In genomic region chr16:79286646-79287423, GRCh38 we compare ENCODE assay signal across 8 cellular contexts.
DNase-seq lines count a peak whose midpoint lies in the region; ATAC-seq, FAIRE-seq and TF ChIP-seq lines count a peak whose summit lies in the region.

No MANE protein-coding gene starts in this region.

- no peak for FAIRE-seq in H1 (lab: Jason Lieb, UNC)
- no peak for FAIRE-seq in HTR-8/SVneo (lab: Jason Lieb, UNC)

- peaks cover 0 to 7% (median 0%) of the 10 kb centered on the region in 4 experiments; a peak in 1 of 7 replicates for H3K4me1 ChIP-seq in H1 (replicated peaks in 1 of 4; ENCODE audit: control insufficient read depth in 3 of 4, insufficient read depth in 4 of 4, low read length in 3 of 4)

- peak; percentile 10 for DNase-seq in ELF-1 (ENCODE audit: low read depth, low spot score)
- DNase-seq in RPMI8226, result peak; percentile 93
- DNase-seq in H1 (ENCODE audit: low read depth in 1 of 2, low spot score in 2 of 2), result no peak
- DNase-seq in progenitor cell of endocrine pancreas (ENCODE audit: low spot score, unreplicated experiment), result no peak
- DNase-seq in osteocyte (ENCODE audit: extremely low spot score, unreplicated experiment), result no peak
- no peak for DNase-seq in HTR-8/SVneo (ENCODE audit: insufficient read length, low spot score)

- no peaks in the 10 kb centered on the region for H3K9me3 Mint-ChIP-seq in progenitor cell of endocrine pancreas (ENCODE audit: low read depth)
- peaks cover under 1% of the 10 kb centered on the region for H3K9me3 Mint-ChIP-seq in osteocyte (ENCODE audit: unreplicated experiment)

- H3K23me2 ChIP-seq in H1 (ENCODE audit: low read depth, low read length), result no peaks in the 10 kb centered on the region

- POLR2A ChIA-PET in H1 (lab: Charles Lee; ENCODE audit: partially characterized antibody), result interaction anchor here (0.8 to 1.4 kb wide), 2 partner anchors 11 to 12 kb away, joined by 3 to 4 read pairs; no protein-coding TSS in a partner anchor

- no peak for TF ChIP-seq RAD21 in H1 (IDR thresholded peaks at IDR 0.05 in 1 of 2, conservative IDR thresholded peaks at IDR 0.05 in 1 of 2; ENCODE audit: low read depth in 2 of 2, low read length in 2 of 2)

- H3K27ac Mint-ChIP-seq in progenitor cell of endocrine pancreas (peak overlapping the region; percentile 26), osteocyte (ENCODE audit: unreplicated experiment) (no peak overlapping the region)

- WGBS in H1 (ENCODE audit: extremely low coverage in 1 of 2, insufficient coverage in 1 of 2, insufficient read length in 1 of 2, insufficient replicate concordance in 2 of 2, low coverage in 1 of 2, low lambda C conversion rate in 2 of 2, missing lambda C conversion rate in 1 of 2), 2 experiments, result 86% methylated on average over 22 of the region's 22 CpGs; no CpG with 5 or more reads in 1 of the 2 experiments

- CTCF ChIA-PET in H1 (lab: Charles Lee; ENCODE audit: partially characterized antibody), result interaction anchor here (1.0 to 2.2 kb wide), 4 partner anchors 17 to 48 kb away, joined by 3 to 5 read pairs (median 4); no protein-coding TSS in a partner anchor

- no peak overlapping the region for H3K23ac ChIP-seq in H1 (ENCODE audit: insufficient read length)

- no peak overlapping the region for H4K5ac ChIP-seq in H1 (ENCODE audit: insufficient read length, low read depth, low read length)

- H3K4me2 ChIP-seq in H1 (ENCODE audit: insufficient read depth in 1 of 2, low read depth in 2 of 2, low read length in 2 of 2), result no peak overlapping the region

- H3K27me3 ChIP-seq in H1 (replicated peaks in 1 of 4; ENCODE audit: control insufficient read depth in 3 of 4, extremely low read depth in 1 of 4, insufficient read depth in 3 of 4, low read length in 3 of 4), result 0 out of 7 replicates have a peak, but pooled peaks cover 0 to 4% (median 0%) of the 10 kb centered on the region in 4 experiments

- H3K4ac ChIP-seq in H1 (replicated peaks; ENCODE audit: insufficient read length, low read depth, low read length), result no peak overlapping the region

- H3K4me3 Mint-ChIP-seq in progenitor cell of endocrine pancreas (ENCODE audit: low read depth), result no peak overlapping the region
- no peak overlapping the region for H3K4me3 Mint-ChIP-seq in osteocyte (ENCODE audit: unreplicated experiment)

- no peak overlapping the region for H3K18ac ChIP-seq in H1 (ENCODE audit: extremely low read depth, low read length)

- no peak overlapping the region for H3K56ac ChIP-seq in H1 (replicated peaks; ENCODE audit: insufficient read length, low read depth, low read length)

- peaks cover 7% of the 10 kb centered on the region for H3K27me3 Mint-ChIP-seq in progenitor cell of endocrine pancreas
- H3K27me3 Mint-ChIP-seq in osteocyte (ENCODE audit: unreplicated experiment), result peaks cover 11% of the 10 kb centered on the region

- no peak overlapping the region for H2BK120ac ChIP-seq in H1 (replicated peaks; ENCODE audit: low read depth, low read length)

- H3K27ac ChIP-seq in H1 (ENCODE audit: low read depth, low read length), result no peak overlapping the region

- no peaks in the 10 kb centered on the region for H3K79me2 ChIP-seq in H1 (ENCODE audit: control insufficient read depth in 1 of 2, insufficient read depth in 2 of 2, low read length in 2 of 2)

- TF ChIP-seq CTCF in H1 (IDR thresholded peaks at IDR 0.05; ENCODE audit: control extremely low read depth in 1 of 3, insufficient read depth in 1 of 3, low read depth in 1 of 3, low read length in 3 of 3) (no peak), progenitor cell of endocrine pancreas (IDR thresholded peaks at IDR 0.05; ENCODE audit: unreplicated experiment) (no peak), osteocyte (IDR thresholded peaks at IDR 0.05) (no peak)

- no peak overlapping the region for H3K4me3 ChIP-seq in H1 (ENCODE audit: extremely low read depth in 1 of 4, insufficient read depth in 2 of 4, low read depth in 3 of 4, low read length in 4 of 4)

- H4K20me1 ChIP-seq in H1 (replicated peaks in 1 of 2; ENCODE audit: control insufficient read depth in 1 of 2, insufficient read depth in 2 of 2, low read length in 2 of 2), result no peaks in the 10 kb centered on the region

- peak overlapping the region; percentile 82; the same call in 1 of the 2 replicates for H2BK20ac ChIP-seq in H1 (ENCODE audit: low read length)

- H3K79me1 ChIP-seq in H1 (ENCODE audit: low read depth, low read length), result no peaks in the 10 kb centered on the region

- H4K8ac ChIP-seq in H1 (ENCODE audit: extremely low read depth, insufficient read depth, low read length), result no peak overlapping the region

- peak overlapping the region; percentile 83; the same call in 1 of the 2 replicates for H2BK15ac ChIP-seq in H1 (ENCODE audit: low read length)

- H3K4me1 Mint-ChIP-seq in progenitor cell of endocrine pancreas (ENCODE audit: low read depth), result peaks cover 11% of the 10 kb centered on the region
- peaks cover 8% of the 10 kb centered on the region for H3K4me1 Mint-ChIP-seq in osteocyte (ENCODE audit: unreplicated experiment)

- peak overlapping the region; percentile 78; the same call in 1 of the 2 replicates for H2BK12ac ChIP-seq in H1 (ENCODE audit: low read depth, low read length)

- ATAC-seq in GM21367 (IDR thresholded peaks at IDR 0.05; ENCODE audit: unreplicated experiment), result peak; percentile 91
- ATAC-seq in HG03565 (IDR thresholded peaks at IDR 0.05; ENCODE audit: unreplicated experiment), result peak; percentile 93

- no peak overlapping the region; the same call in 1 of the 2 replicates for H2BK5ac ChIP-seq in H1 (ENCODE audit: low read depth, low read length)

- TF ChIP-seq EP300 in H1 (IDR thresholded peaks at IDR 0.05; ENCODE audit: borderline replicate concordance in 1 of 2, low read depth in 2 of 2, low read length in 2 of 2), result no peak

- TF ChIP-seq POLR2A in H1 (IDR thresholded peaks at IDR 0.05; ENCODE audit: control extremely low read depth in 1 of 2, low read depth in 2 of 2, low read length in 2 of 2), result no peak

- no peaks in the 10 kb centered on the region for H3K36me3 Mint-ChIP-seq in progenitor cell of endocrine pancreas (ENCODE audit: insufficient read depth)
- no peaks in the 10 kb centered on the region for H3K36me3 Mint-ChIP-seq in osteocyte (ENCODE audit: unreplicated experiment)

- H4K91ac ChIP-seq in H1 (replicated peaks; ENCODE audit: insufficient read length, low read length), result no peak overlapping the region

- peak overlapping the region; percentile 61; the same call in 1 of the 2 replicates for H2AK5ac ChIP-seq in H1 (ENCODE audit: low read depth, low read length)

- no peak overlapping the region for H3K14ac ChIP-seq in H1 (ENCODE audit: insufficient read length)

- no peaks in the 10 kb centered on the region for H3K36me3 ChIP-seq in H1 (ENCODE audit: control insufficient read depth in 2 of 4, insufficient read depth in 4 of 4, low read length in 3 of 4)

- H3K9ac ChIP-seq in H1 (replicated peaks in 1 of 4; ENCODE audit: extremely low read depth in 1 of 4, low read depth in 3 of 4, low read length in 3 of 4), result no peak overlapping the region

- 0 out of 2 replicates have a peak overlapping the region, but pooled peaks have one; percentile 2 for H2AFZ ChIP-seq in H1 (ENCODE audit: low read length)

- H3K9me3 ChIP-seq in H1 (ENCODE audit: insufficient read depth in 2 of 2, low read depth in 1 of 2, low read length in 1 of 2), result no peaks in the 10 kb centered on the region

TF ChIP-seq in H1, 55 proteins besides CTCF, POLR2A, EP300 and RAD21:
- no peak for TF ChIP-seq SP4 (IDR thresholded peaks at IDR 0.05; ENCODE audit: low read length)
- no peak for TF ChIP-seq HDAC6 (IDR thresholded peaks at IDR 0.05; ENCODE audit: low read depth, low read length)
- no peak for TF ChIP-seq HDAC2 (IDR thresholded peaks at IDR 0.05; ENCODE audit: borderline replicate concordance in 1 of 2, low read depth in 2 of 2, low read length in 2 of 2)
- TF ChIP-seq SRF (IDR thresholded peaks at IDR 0.05; ENCODE audit: low read depth, low read length), result no peak
- TF ChIP-seq E2F6 (IDR thresholded peaks at IDR 0.05), result no peak
- TF ChIP-seq CTBP2 (IDR thresholded peaks at IDR 0.05; ENCODE audit: borderline replicate concordance, insufficient read depth, insufficient read length, low read length), result no peak
- TF ChIP-seq RXRA (IDR thresholded peaks at IDR 0.05; ENCODE audit: insufficient read depth, low read depth, low read length), result no peak
- no peak for TF ChIP-seq NRF1 (IDR thresholded peaks at IDR 0.05; ENCODE audit: low read depth, low read length)
- no peak for TF ChIP-seq SIRT6 (IDR thresholded peaks at IDR 0.05; ENCODE audit: low read length)
- no peak for TF ChIP-seq MAX (IDR thresholded peaks at IDR 0.05)
- TF ChIP-seq CBX5 (IDR thresholded peaks at IDR 0.05; ENCODE audit: low read depth, low read length), result no peak
- no peak for TF ChIP-seq KDM5A (IDR thresholded peaks at IDR 0.05; ENCODE audit: low read length)
- no peak for TF ChIP-seq JUND (IDR thresholded peaks at IDR 0.05; ENCODE audit: low read length)
- no peak for TF ChIP-seq EZH2 (IDR thresholded peaks at IDR 0.05; ENCODE audit: low read depth, low read length, severe bottlenecking)
- TF ChIP-seq ATF2 (IDR thresholded peaks at IDR 0.05; ENCODE audit: low read length), result no peak
- TF ChIP-seq CHD2 (IDR thresholded peaks at IDR 0.05; ENCODE audit: low read length), result no peak
- no peak for TF ChIP-seq TBP (IDR thresholded peaks at IDR 0.05; ENCODE audit: low read depth, low read length)
- TF ChIP-seq CHD1 (IDR thresholded peaks at IDR 0.05; ENCODE audit: low read depth, low read length), result no peak

Comparison
In these comparisons a context has a peak if more than half of its experiments do, and no peak if none do; other contexts are left out.
1. DNase-seq: peak in ELF-1 (single experiment) and RPMI8226 (single experiment); none in H1 (0 of 2), progenitor cell of endocrine pancreas (single experiment), osteocyte (single experiment) and HTR-8/SVneo (single experiment).